15 cellular contexts compared by ENCODE assay signal in the genomic region with DNA sequence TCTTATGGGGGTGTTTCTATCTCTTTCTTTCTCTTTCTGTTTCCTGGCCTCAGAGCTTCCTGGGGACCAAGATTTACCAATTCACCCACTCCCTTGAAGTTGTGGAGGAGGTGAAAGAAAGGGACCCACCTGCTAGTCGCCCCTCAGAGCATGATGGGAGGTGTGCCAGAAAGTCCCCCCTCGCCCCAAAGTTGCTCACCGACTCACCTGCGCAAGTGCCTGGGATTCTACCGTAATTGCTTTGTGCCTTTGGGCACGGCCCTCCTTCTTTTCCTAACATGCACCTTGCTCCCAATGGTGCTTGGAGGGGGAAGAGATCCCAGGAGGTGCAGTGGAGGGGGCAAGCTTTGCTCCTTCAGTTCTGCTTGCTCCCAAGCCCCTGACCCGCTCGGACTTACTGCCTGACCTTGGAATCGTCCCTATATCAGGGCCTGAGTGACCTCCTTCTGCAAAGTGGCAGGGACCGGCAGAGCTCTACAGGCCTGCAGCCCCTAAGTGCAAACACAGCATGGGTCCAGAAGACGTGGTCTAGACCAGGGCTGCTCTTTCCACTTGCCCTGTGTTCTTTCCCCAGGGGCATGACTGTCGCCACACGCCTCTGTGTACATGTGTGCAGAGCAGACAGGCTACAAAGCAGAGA. TPM values are rescaled to one million over a fixed set of nuclear protein-coding genes. Genes with fewer than 3 reads are reported as not detected.
DNase-seq lines count a peak whose midpoint lies in the region; ATAC-seq and TF ChIP-seq lines count a peak whose summit lies in the region.
"Had no signal": no experiment of that assay in that cellular context is flagged by ENCODE, and none has a peak within 500 bp of the region (broad histone marks: within the 10 kb centered on the region; RNA-seq: fewer than 3 reads in every experiment).

No MANE protein-coding gene starts in this region.

- no peaks in the 10 kb centered on the region for H3K9me3 Mint-ChIP-seq in activated CD8-positive, alpha-beta memory T cell treated with anti-CD3 and anti-CD28 coated beads, Interleukin-2, amount 10 ng/mL, durations not matched to agents 7 days and 5 days (ENCODE audit: low read depth)

- H3K36me3 Mint-ChIP-seq in activated CD8-positive, alpha-beta memory T cell treated with anti-CD3 and anti-CD28 coated beads, Interleukin-2, amount 10 ng/mL, durations not matched to agents 7 days and 5 days, result no peaks in the 10 kb centered on the region

- ATAC-seq in activated CD8-positive, alpha-beta memory T cell treated with anti-CD3 and anti-CD28 coated beads, Interleukin-2, amount 10 ng/mL, durations not matched to agents 7 days and 5 days, result no peak
- ATAC-seq in lower lobe of right lung (no peak), foreskin keratinocyte (no peak)
- ATAC-seq in stimulated activated naive CD8-positive, alpha-beta T cell treated with anti-CD3 and anti-CD28 coated beads, Interleukin-15, Interleukin-2, amounts not matched to agents 100 U/mL and 50 U/mL, for 24 hours, result no peak
- ATAC-seq: A549 had no signal

- no peak overlapping the region for H3K4me3 Mint-ChIP-seq in activated CD8-positive, alpha-beta memory T cell treated with anti-CD3 and anti-CD28 coated beads, Interleukin-2, amount 10 ng/mL, durations not matched to agents 7 days and 5 days

- no peak overlapping the region for H3K27ac ChIP-seq in lower lobe of right lung
- no peak overlapping the region for H3K27ac ChIP-seq in foreskin keratinocyte
- H3K27ac ChIP-seq: A549, RWPE1 had no signal

- H3K4me3 ChIP-seq in lower lobe of right lung, result no peak overlapping the region
- H3K4me3 ChIP-seq: A549 had no signal

- H3K27me3 ChIP-seq in lower lobe of right lung (ENCODE audit: low read depth) (no peaks in the 10 kb centered on the region), foreskin keratinocyte (no peaks in the 10 kb centered on the region)

- H3K4me1 Mint-ChIP-seq in activated CD8-positive, alpha-beta memory T cell treated with anti-CD3 and anti-CD28 coated beads, Interleukin-2, amount 10 ng/mL, durations not matched to agents 7 days and 5 days, result no peaks in the 10 kb centered on the region

- H3K36me3 ChIP-seq in lower lobe of right lung, result peaks cover 68% of the 10 kb centered on the region

- no peaks in the 10 kb centered on the region for H3K27me3 Mint-ChIP-seq in activated CD8-positive, alpha-beta memory T cell treated with anti-CD3 and anti-CD28 coated beads, Interleukin-2, amount 10 ng/mL, durations not matched to agents 7 days and 5 days

- intact Hi-C loops in lower lobe of right lung (cut with DNase I), result no loop called here

- DNase-seq in activated T-cell treated with anti-CD3 and anti-CD28 coated beads, Interleukin-2, amount 50 U/mL, for 1 hour, result peak; percentile 7
- no peak for DNase-seq in activated T-cell treated with anti-CD3 and anti-CD28 coated beads for 4 hours
- DNase-seq in activated CD8-positive, alpha-beta memory T cell treated with anti-CD3 and anti-CD28 coated beads, Interleukin-2, amount 10 ng/mL, durations not matched to agents 7 days and 5 days, result peak; percentile 33
- DNase-seq in lower lobe of right lung, result peak; percentile 25
- DNase-seq in stimulated activated naive CD8-positive, alpha-beta T cell treated with anti-CD3 and anti-CD28 coated beads, Interleukin-15, Interleukin-2, amounts not matched to agents 100 U/mL and 50 U/mL, for 24 hours, result peak; percentile 1
- no peak for DNase-seq in stimulated activated CD4-positive, alpha-beta T cell treated with anti-CD3 and anti-CD28 coated beads, Interleukin-4, amount 100 ng/mL, for 24 hours
- DNase-seq in foreskin keratinocyte, result no peak
- no peak for DNase-seq in globus pallidus (ENCODE audit: low spot score)
- DNase-seq: NCI-H2029, NCI-H774 had no signal

- H3K4me1 ChIP-seq in lower lobe of right lung (peaks cover 43% of the 10 kb centered on the region), foreskin keratinocyte (no peaks in the 10 kb centered on the region)

- CTCF ChIA-PET in activated CD8-positive, alpha-beta memory T cell treated with anti-CD3 and anti-CD28 coated beads, Interleukin-2, amount 10 ng/mL, durations not matched to agents 7 days and 5 days (lab: Charles Lee), result interaction anchor here (1.2 to 1.6 kb wide), 4 partner anchors 13 to 199 kb away, joined by 3 to 7 read pairs (median 4); no protein-coding TSS in a partner anchor

- no peak overlapping the region for H3K27ac Mint-ChIP-seq in activated CD8-positive, alpha-beta memory T cell treated with anti-CD3 and anti-CD28 coated beads, Interleukin-2, amount 10 ng/mL, durations not matched to agents 7 days and 5 days

- no peaks in the 10 kb centered on the region for H3K9me3 ChIP-seq in lower lobe of right lung

- TF ChIP-seq CTCF in lower lobe of right lung (IDR thresholded peaks at IDR 0.05) (no peak), foreskin keratinocyte (conservative IDR thresholded peaks at IDR 0.05) (no peak)

RNA-seq across cellular contexts. Expression of a gene that starts 12.2 kb away (rescaled TPM):
- under 1 TPM in 1 of 2 experiments, not detected in 1; 0.15 TPM for total RNA-seq in activated CD8-positive, alpha-beta memory T cell treated with anti-CD3 and anti-CD28 coated beads, Interleukin-2, amount 10 ng/mL, durations not matched to agents 7 days and 5 days
- total RNA-seq in lower lobe of right lung (826 TPM), foreskin keratinocyte (not detected in 2 replicates)
- polyA plus RNA-seq in foreskin keratinocyte, result 0.02 and 0.09 TPM in 2 replicates

RNA-seq across cellular contexts. Expression of a gene that starts 39.9 kb away (rescaled TPM):
- total RNA-seq in activated CD8-positive, alpha-beta memory T cell treated with anti-CD3 and anti-CD28 coated beads, Interleukin-2, amount 10 ng/mL, durations not matched to agents 7 days and 5 days, result not detected
- total RNA-seq in lower lobe of right lung, result not detected
- total RNA-seq in foreskin keratinocyte, result not detected in 2 replicates
- not detected in 2 replicates for polyA plus RNA-seq in foreskin keratinocyte
- total RNA-seq: astrocyte, LHCN-M2, subcutaneous adipose tissue had no signal
- polyA plus RNA-seq: A549 had no signal

Comparison
In these comparisons a context has a peak if more than half of its experiments do, and no peak if none do; other contexts are left out.
1. DNase-seq: peak in activated T-cell treated with anti-CD3 and anti-CD28 coated beads, Interleukin-2, amount 50 U/mL, for 1 hour (single experiment), activated CD8-positive, alpha-beta memory T cell treated with anti-CD3 and anti-CD28 coated beads, Interleukin-2, amount 10 ng/mL, durations not matched to agents 7 days and 5 days (single experiment), lower lobe of right lung (single experiment) and stimulated activated naive CD8-positive, alpha-beta T cell treated with anti-CD3 and anti-CD28 coated beads, Interleukin-15, Interleukin-2, amounts not matched to agents 100 U/mL and 50 U/mL, for 24 hours (single experiment); none in activated T-cell treated with anti-CD3 and anti-CD28 coated beads for 4 hours (single experiment), stimulated activated CD4-positive, alpha-beta T cell treated with anti-CD3 and anti-CD28 coated beads, Interleukin-4, amount 100 ng/mL, for 24 hours (single experiment), foreskin keratinocyte (0 of 2) and globus pallidus (single experiment).
2. RNA of a gene that starts 12.2 kb away (total RNA-seq): 826 TPM in lower lobe of right lung (single experiment); 0.15 TPM in activated CD8-positive, alpha-beta memory T cell treated with anti-CD3 and anti-CD28 coated beads, Interleukin-2, amount 10 ng/mL, durations not matched to agents 7 days and 5 days and not detected in foreskin keratinocyte; every median in the first group is over 100 times any median in the second.